ENCODE assay signal across 8 cellular contexts in genomic region chr3:64530434-64531049, GRCh38.
DNase-seq lines count a peak whose midpoint lies in the region; ATAC-seq and TF ChIP-seq lines count a peak whose summit lies in the region.

No MANE protein-coding gene starts in this region.

- H3K4me3 ChIP-seq in Peyer's patch (no peak overlapping the region), dorsolateral prefrontal cortex (peak overlapping the region in 7 of 59 donors; percentile 10 to 30 (median 22))

- H3K4me1 ChIP-seq in Peyer's patch: no peaks in the 10 kb centered on the region

- TF ChIP-seq POLR2A in Peyer's patch (IDR thresholded peaks at IDR 0.05): no peak

- H3K4me1 Mint-ChIP-seq in stimulated activated memory B cell treated with anti-CD40 and anti-IgM and Interleukin-4, amounts not matched to agents 10 μg/mL and 1 μg/mL and 100 μg/mL, for 72 hours: peaks cover 10% of the 10 kb centered on the region

- H3K9me3 ChIP-seq in Peyer's patch: no peaks in the 10 kb centered on the region

- H3K27me3 Mint-ChIP-seq in stimulated activated memory B cell treated with anti-CD40 and anti-IgM and Interleukin-4, amounts not matched to agents 10 μg/mL and 1 μg/mL and 100 μg/mL, for 72 hours: peaks cover 19% of the 10 kb centered on the region

- intact Hi-C loops in dorsolateral prefrontal cortex (cut with DNase I): loop anchor here (5.0 to 10.0 kb wide), 6 partner anchors 642 to 1664 kb away; no protein-coding TSS in a partner anchor

- H3K27ac ChIP-seq in Peyer's patch (no peak overlapping the region), dorsolateral prefrontal cortex (no peak overlapping the region)

- H3K36me3 ChIP-seq in Peyer's patch: no peaks in the 10 kb centered on the region

- H3K27me3 ChIP-seq in Peyer's patch (no peaks in the 10 kb centered on the region), dorsolateral prefrontal cortex (no peaks in the 10 kb centered on the region)

- DNase-seq in EH (ENCODE audit: low read depth) (peak; percentile 67), Peyer's patch (peak in 1 of 3 donors; percentile 70), dorsolateral prefrontal cortex (peak in 7 of 10 donors; percentile 12 to 74 (median 48)), lung microvascular endothelial cell (ENCODE audit: low read depth in 2 of 2) (peak; percentile 42 to 59)

- TF ChIP-seq CTCF in Peyer's patch (IDR thresholded peaks at IDR 0.05) (peak in 4 of 6 experiments; percentile 42 to 71 (median 60)), dorsolateral prefrontal cortex (IDR thresholded peaks at IDR 0.05 in 54 of 56, conservative IDR thresholded peaks at IDR 0.05 in 2 of 56; ENCODE audit: low read depth in 1 of 56, partially characterized antibody in 56 of 56) (peak; percentile 57 to 85 (median 77))

- ATAC-seq in HG03354 (IDR thresholded peaks at IDR 0.05; ENCODE audit: poor library complexity, severe bottlenecking, unreplicated experiment) (peak; percentile 37), GM19324 (IDR thresholded peaks at IDR 0.05; ENCODE audit: low FRiP score, unreplicated experiment) (no peak), HG03469 (IDR thresholded peaks at IDR 0.05; ENCODE audit: unreplicated experiment) (no peak)
- ATAC-seq in stimulated activated memory B cell treated with anti-CD40 and anti-IgM and Interleukin-4, amounts not matched to agents 10 μg/mL and 1 μg/mL and 100 μg/mL, for 72 hours: no peak

- no peak overlapping the region for H3K27ac Mint-ChIP-seq in stimulated activated memory B cell treated with anti-CD40 and anti-IgM and Interleukin-4, amounts not matched to agents 10 μg/mL and 1 μg/mL and 100 μg/mL, for 72 hours

- no peaks in the 10 kb centered on the region for H3K9me3 Mint-ChIP-seq in stimulated activated memory B cell treated with anti-CD40 and anti-IgM and Interleukin-4, amounts not matched to agents 10 μg/mL and 1 μg/mL and 100 μg/mL, for 72 hours

- H3K4me3 Mint-ChIP-seq in stimulated activated memory B cell treated with anti-CD40 and anti-IgM and Interleukin-4, amounts not matched to agents 10 μg/mL and 1 μg/mL and 100 μg/mL, for 72 hours: no peak overlapping the region

- H3K36me3 Mint-ChIP-seq in stimulated activated memory B cell treated with anti-CD40 and anti-IgM and Interleukin-4, amounts not matched to agents 10 μg/mL and 1 μg/mL and 100 μg/mL, for 72 hours: no peaks in the 10 kb centered on the region
